ENCODE assay signal across 8 cellular contexts in the genomic region with DNA sequence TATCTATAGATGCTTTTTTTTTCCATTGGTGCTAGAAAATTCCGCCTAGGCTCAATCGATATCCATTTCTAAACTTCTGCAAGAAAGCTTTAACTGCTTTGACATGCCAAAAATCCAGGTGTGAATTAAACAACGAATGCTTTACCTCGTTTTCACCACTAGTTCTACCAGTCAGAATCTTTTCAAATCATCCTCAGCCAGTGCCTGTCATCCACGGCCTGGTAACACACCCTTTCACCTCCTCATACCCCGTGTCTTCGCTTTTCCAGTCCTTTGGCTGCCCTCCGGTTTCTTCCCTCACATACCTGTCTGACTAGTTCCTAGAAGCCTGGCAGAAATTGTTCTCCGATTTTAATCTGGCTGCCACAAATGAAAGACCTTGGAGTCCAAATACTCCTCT. TPM values are rescaled to one million over a fixed set of nuclear protein-coding genes. Genes with fewer than 3 reads are reported as not detected.
DNase-seq lines count a peak whose midpoint lies in the region; ATAC-seq and TF ChIP-seq lines count a peak whose summit lies in the region.

No MANE protein-coding gene starts in this region.

- H3K9me3 Mint-ChIP-seq in chondrocyte (ENCODE audit: low read depth): no peaks in the 10 kb centered on the region
- H3K9me3 Mint-ChIP-seq in naive thymus-derived CD8-positive, alpha-beta T cell: no peaks in the 10 kb centered on the region

- peak; percentile 34 for TF ChIP-seq CTCF in chondrocyte (IDR thresholded peaks at IDR 0.05)

- peak overlapping the region; percentile 98 for H3K27ac Mint-ChIP-seq in chondrocyte (ENCODE audit: unreplicated experiment)
- H3K27ac Mint-ChIP-seq in naive thymus-derived CD8-positive, alpha-beta T cell: peak overlapping the region in 9 of 10 donors; percentile 64 to 99 (median 94)

- H3K4me3 Mint-ChIP-seq in chondrocyte (ENCODE audit: unreplicated experiment): peak overlapping the region; percentile 90
- H3K4me3 Mint-ChIP-seq in naive thymus-derived CD8-positive, alpha-beta T cell: peak overlapping the region in 9 of 10 donors; percentile 19 to 93 (median 86)

- H3K36me3 Mint-ChIP-seq in chondrocyte (ENCODE audit: low read depth): no peaks in the 10 kb centered on the region
- H3K36me3 Mint-ChIP-seq in naive thymus-derived CD8-positive, alpha-beta T cell: peaks cover 0 to 3% (median 0%) of the 10 kb centered on the region in 3 donors

- peaks cover 16% of the 10 kb centered on the region for H3K4me1 Mint-ChIP-seq in chondrocyte (ENCODE audit: low read depth)
- peaks cover 9 to 20% (median 14%) of the 10 kb centered on the region in 4 donors for H3K4me1 Mint-ChIP-seq in naive thymus-derived CD8-positive, alpha-beta T cell

- POLR2A ChIA-PET in naive thymus-derived CD8-positive, alpha-beta T cell (lab: Charles Lee): no interaction called here

- H3K27me3 Mint-ChIP-seq in chondrocyte (ENCODE audit: low read depth): no peaks in the 10 kb centered on the region
- H3K27me3 Mint-ChIP-seq in naive thymus-derived CD8-positive, alpha-beta T cell: no peaks in the 10 kb centered on the region

- peak in 1 of 2 donors; percentile 41 for ATAC-seq in naive thymus-derived CD8-positive, alpha-beta T cell
- no peak for ATAC-seq in HG02970 (IDR thresholded peaks at IDR 0.05; ENCODE audit: low FRiP score, unreplicated experiment)

- DNase-seq in NCI-H82 (lab: John Stamatoyannopoulos, UW) (peak; percentile 33), NCI-H82 treated with DMSO at 0.1 percent for 48 hours (lab: John Stamatoyannopoulos, UW; ENCODE audit: unreplicated experiment) (no peak), NCI-H146 treated with DMSO at 0.1 percent for 48 hours (lab: John Stamatoyannopoulos, UW; ENCODE audit: unreplicated experiment) (peak; percentile 73), chondrocyte (ENCODE audit: low spot score) (no peak), kidney glomerular epithelial cell (lab: John Stamatoyannopoulos, UW) (no peak), NCI-H2196 (lab: John Stamatoyannopoulos, UW; ENCODE audit: unreplicated experiment) (no peak)
- DNase-seq in naive thymus-derived CD8-positive, alpha-beta T cell: peak in 4 of 10 donors; percentile 3 to 32 (median 30)

RNA-seq across cellular contexts. Expression of gene PHC1, which starts 1.4 kb away (rescaled TPM):
- 33.0 to 36.7 TPM (median 35.8 TPM) in 3 replicates for total RNA-seq in chondrocyte
- total RNA-seq in naive thymus-derived CD8-positive, alpha-beta T cell: 10 to 100 TPM; 36.3 to 39.2 TPM
- polyA plus RNA-seq in naive thymus-derived CD8-positive, alpha-beta T cell: 10 to 100 TPM; 12.3 to 20.3 (median 15.7) TPM

RNA-seq across cellular contexts. Expression of gene M6PR, which starts 36.5 kb away (rescaled TPM):
- total RNA-seq in chondrocyte: 90.1 to 103 TPM (median 96.1 TPM) in 3 replicates
- 100 to 1,000 TPM; 173 to 175 TPM for total RNA-seq in naive thymus-derived CD8-positive, alpha-beta T cell
- 100 to 1,000 TPM; 228 to 260 (median 238) TPM for polyA plus RNA-seq in naive thymus-derived CD8-positive, alpha-beta T cell

Comparison
In these comparisons a context has a peak if more than half of its experiments do, and no peak if none do; other contexts are left out.
1. DNase-seq: peak in NCI-H82 (single experiment) and NCI-H146 treated with DMSO at 0.1 percent for 48 hours (single experiment); none in NCI-H82 treated with DMSO at 0.1 percent for 48 hours (single experiment), chondrocyte (single experiment), kidney glomerular epithelial cell (single experiment) and NCI-H2196 (single experiment).